3 cellular contexts compared by ENCODE assay signal in genomic region chr7:27152816-27153486, GRCh38.
TF ChIP-seq lines count a peak whose summit lies in the region.

No MANE protein-coding gene starts in this region.

TF ChIP-seq in SK-N-SH, 30 proteins besides CTCF, POLR2A, EP300 and RAD21:
- TF ChIP-seq TAF1 (IDR thresholded peaks at IDR 0.05; ENCODE audit: borderline replicate concordance, low read depth, low read length) (no peak), IRF3 (IDR thresholded peaks at IDR 0.05; ENCODE audit: low read depth, low read length) (no peak), MEF2A (IDR thresholded peaks at IDR 0.05; ENCODE audit: borderline replicate concordance, low read depth) (no peak), YY1 (IDR thresholded peaks at IDR 0.05; ENCODE audit: low read depth) (no peak), PBX3 (IDR thresholded peaks at IDR 0.05) (no peak), GATA2 (CRISPR knock-in tag; IDR thresholded peaks at IDR 0.05) (no peak), MXI1 (IDR thresholded peaks at IDR 0.05; ENCODE audit: low read depth, low read length) (no peak), RFX5 (IDR thresholded peaks at IDR 0.05; ENCODE audit: low read length) (no peak), RCOR1 (IDR thresholded peaks at IDR 0.05; ENCODE audit: low read length) (no peak), FOXJ3 (CRISPR knock-in tag; IDR thresholded peaks at IDR 0.05) (no peak), NFIC (IDR thresholded peaks at IDR 0.05; ENCODE audit: borderline replicate concordance) (no peak), NRF1 (IDR thresholded peaks at IDR 0.05; ENCODE audit: low read depth, low read length) (no peak), CHD2 (IDR thresholded peaks at IDR 0.05; ENCODE audit: low read length, partially characterized antibody) (no peak), FOSL2 (IDR thresholded peaks at IDR 0.05; ENCODE audit: borderline replicate concordance, low read depth) (no peak), REST (IDR thresholded peaks at IDR 0.05; ENCODE audit: low read depth, low read length) (no peak)
TF ChIP-seq in SK-N-SH: peak in this region for 0.

TF ChIP-seq in SK-N-SH treated with all-trans-retinoic acid at 6 μM for 48 hours, 23 proteins besides CTCF, POLR2A, EP300 and RAD21:
- TF ChIP-seq GLIS3 (CRISPR knock-in tag; IDR thresholded peaks at IDR 0.05) (no peak), ARNTL (CRISPR knock-in tag; IDR thresholded peaks at IDR 0.05; ENCODE audit: borderline replicate concordance, low read depth) (no peak), ZC3H10 (CRISPR knock-in tag; IDR thresholded peaks at IDR 0.05) (no peak), TSHZ2 (CRISPR knock-in tag; IDR thresholded peaks at IDR 0.05) (no peak), TCF4 (CRISPR knock-in tag; IDR thresholded peaks at IDR 0.05; ENCODE audit: borderline replicate concordance) (no peak), POU6F1 (CRISPR knock-in tag; IDR thresholded peaks at IDR 0.05; ENCODE audit: borderline replicate concordance, low read depth) (no peak), ESRRG (CRISPR knock-in tag; IDR thresholded peaks at IDR 0.05) (no peak), CREB5 (CRISPR knock-in tag; IDR thresholded peaks at IDR 0.05; ENCODE audit: low read depth) (no peak), SNAI2 (CRISPR knock-in tag; IDR thresholded peaks at IDR 0.05) (no peak), CSDC2 (CRISPR knock-in tag; IDR thresholded peaks at IDR 0.05) (no peak), CSRNP3 (CRISPR knock-in tag; IDR thresholded peaks at IDR 0.05) (no peak), ZNF565 (CRISPR knock-in tag; conservative IDR thresholded peaks at IDR 0.05; ENCODE audit: low read depth) (no peak), ISL1 (CRISPR knock-in tag; IDR thresholded peaks at IDR 0.05) (no peak), ZFP3 (CRISPR knock-in tag; IDR thresholded peaks at IDR 0.05) (no peak)

TF ChIP-seq in HepG2, 621 proteins besides CTCF, POLR2A, EP300 and RAD21:
- TF ChIP-seq ZNF432 (CRISPR knock-in tag; IDR thresholded peaks at IDR 0.05; ENCODE audit: borderline replicate concordance) (no peak), CBX2 (IDR thresholded peaks at IDR 0.05; ENCODE audit: low read depth, low read length) (peak; percentile 72; the same call in 1 of the 2 replicates), CBX2 (CRISPR knock-in tag; IDR thresholded peaks at IDR 0.05; ENCODE audit: low read depth) (no peak), SATB2 (CRISPR knock-in tag; IDR thresholded peaks at IDR 0.05) (no peak)
